Comparison of ENCODE assay signal across 8 cellular contexts in the genomic region with DNA sequence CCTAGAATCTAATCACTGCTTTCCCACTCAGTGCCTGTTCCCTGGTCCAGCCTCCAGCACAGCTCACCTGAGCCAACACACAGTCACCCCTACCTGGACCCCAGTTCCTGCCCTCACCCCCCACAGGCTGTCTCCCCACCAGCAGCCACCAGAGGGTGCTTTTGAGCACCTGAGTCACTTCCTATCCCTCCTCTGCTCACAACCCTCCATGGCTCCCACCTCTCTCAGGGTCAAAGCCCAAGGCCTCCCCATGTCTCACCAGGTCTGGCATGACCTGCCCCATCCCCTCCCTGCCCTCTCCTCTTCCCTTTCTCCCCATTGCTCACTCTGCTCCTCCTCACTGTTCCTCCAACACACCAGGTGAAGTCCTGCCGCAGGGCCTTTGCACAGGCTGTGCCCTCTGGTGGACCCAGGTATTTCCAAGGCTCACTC. TPM values are rescaled to one million over a fixed set of nuclear protein-coding genes. Genes with fewer than 3 reads are reported as not detected.
DNase-seq lines count a peak whose midpoint lies in the region; ATAC-seq and TF ChIP-seq lines count a peak whose summit lies in the region.

No MANE protein-coding gene starts in this region.

- POLR2A ChIA-PET in IMR-90 (lab: Charles Lee; ENCODE audit: unreplicated experiment) = no interaction called here
- POLR2A ChIA-PET in activated CD8-positive, alpha-beta T cell treated with anti-CD3 and anti-CD28 coated beads, Interleukin-2, amount 10 ng/mL, durations not matched to agents 7 days and 5 days (lab: Charles Lee) = no interaction called here

- H2BK120ac ChIP-seq in IMR-90 (ENCODE audit: low read depth, low read length) = no peak overlapping the region

- TF ChIP-seq POLR2A in IMR-90 (IDR thresholded peaks at IDR 0.05; ENCODE audit: low read depth, low read length) (no peak), erythroblast (IDR thresholded peaks at IDR 0.05; ENCODE audit: low read length) (no peak), lower leg skin (IDR thresholded peaks at IDR 0.05) (no peak)

- H3K4me2 ChIP-seq in IMR-90 (ENCODE audit: low read depth, low read length) = no peak overlapping the region

- H3K36me3 ChIP-seq in BE2C = no peaks in the 10 kb centered on the region
- no peaks in the 10 kb centered on the region for H3K36me3 ChIP-seq in IMR-90 (ENCODE audit: control insufficient read depth, insufficient read depth, low read length)

- peak; percentile 54 for DNase-seq in BE2C
- no peak for DNase-seq in IMR-90
- peak; percentile 74 for DNase-seq in activated CD8-positive, alpha-beta T cell treated with anti-CD3 and anti-CD28 coated beads, Interleukin-2, amount 10 ng/mL, durations not matched to agents 7 days and 5 days
- DNase-seq in erythroblast (lab: John Stamatoyannopoulos, UW) = peak; percentile 38 to 60
- peak; percentile 56 for DNase-seq in stimulated activated CD4-positive, alpha-beta T cell treated with anti-CD3 and anti-CD28 coated beads, Interleukin-12 subunit alpha, Interleukin-12 subunit beta, amount 100 ng/mL, for 4 hours
- no peak for DNase-seq in lower leg skin (ENCODE audit: low spot score in 2 of 2)
- DNase-seq in NCI-H1436 treated with DMSO at 0.1 percent for 48 hours (lab: John Stamatoyannopoulos, UW) = no peak
- DNase-seq in midbrain (lab: John Stamatoyannopoulos, UW) = no peak

- intact Hi-C loops in IMR-90 (cut with micrococcal nuclease) = loop anchor here (10.0 kb wide), 1 partner anchor 304 kb away; no protein-coding TSS in a partner anchor
- intact Hi-C loops in lower leg skin (cut with DNase I; ENCODE audit: low total_unique reads) = loop anchor here (5.0 kb wide), 2 partner anchors 57 to 72 kb away; no protein-coding TSS in a partner anchor

- no peak overlapping the region for H3K4ac ChIP-seq in IMR-90 (ENCODE audit: low read depth, low read length)

- no peaks in the 10 kb centered on the region for H3K9me1 ChIP-seq in IMR-90 (ENCODE audit: insufficient read depth, low read length)

- H3K9me3 Mint-ChIP-seq in activated CD8-positive, alpha-beta T cell treated with anti-CD3 and anti-CD28 coated beads, Interleukin-2, amount 10 ng/mL, durations not matched to agents 7 days and 5 days (ENCODE audit: insufficient read depth) = no peaks in the 10 kb centered on the region

- H3K23ac ChIP-seq in IMR-90 (ENCODE audit: low read depth, low read length) = no peak overlapping the region

- H3K4me3 ChIP-seq in BE2C (ENCODE audit: low read depth, low read length) (no peak overlapping the region), IMR-90 (ENCODE audit: insufficient read depth, low read depth, low read length) (no peak overlapping the region), lower leg skin (ENCODE audit: low read depth, poor library complexity, severe bottlenecking) (no peak overlapping the region)

- H3K27ac ChIP-seq in IMR-90 (ENCODE audit: insufficient read depth, low read length) = no peak overlapping the region

- H4K20me1 ChIP-seq in IMR-90 (ENCODE audit: insufficient read depth, low read length) = no peaks in the 10 kb centered on the region

- WGBS in IMR-90 (ENCODE audit: extremely low coverage in 2 of 2, insufficient read length in 1 of 2), 2 experiments = 100% methylated on average over 1 of the region's 1 CpG; no CpG with 5 or more reads in 1 of the 2 experiments
- 96 to 100% methylated on average over 1 of the region's 1 CpG for WGBS in lower leg skin, 2 donors

- CTCF ChIA-PET in IMR-90 (lab: Yijun Ruan, JAX) = interaction anchor here (2.6 kb wide), 1 partner anchor 60 kb away, joined by 17 read pairs; a partner anchor contains a TSS
- CTCF ChIA-PET in activated CD8-positive, alpha-beta T cell treated with anti-CD3 and anti-CD28 coated beads, Interleukin-2, amount 10 ng/mL, durations not matched to agents 7 days and 5 days (lab: Charles Lee) = interaction anchor here (12.2 kb wide), 1 partner anchor 59 kb away, joined by 179 read pairs; a partner anchor contains a TSS

- H3K18ac ChIP-seq in IMR-90 (ENCODE audit: low read depth, low read length) = no peak overlapping the region

- BruUV-seq in IMR-90 (replicated peaks; lab: Mats Ljungman, UMichigan) = no TSS peak

- H3K9ac ChIP-seq in IMR-90 (ENCODE audit: low read depth, low read length) = no peak overlapping the region

- H3K4me1 ChIP-seq in BE2C (no peaks in the 10 kb centered on the region), IMR-90 (ENCODE audit: control insufficient read depth, insufficient read depth, low read length) (peaks cover 2% of the 10 kb centered on the region; the same call in 1 of the 2 replicates)

- no peak overlapping the region for H4K5ac ChIP-seq in IMR-90 (ENCODE audit: low read depth, low read length)

- dilution Hi-C loops in IMR-90 (cut with HindIII; ENCODE audit: low sequenced_read_pairs, unreplicated experiment) = no loop called here

- H3K36me3 Mint-ChIP-seq in activated CD8-positive, alpha-beta T cell treated with anti-CD3 and anti-CD28 coated beads, Interleukin-2, amount 10 ng/mL, durations not matched to agents 7 days and 5 days (ENCODE audit: low read depth) = no peaks in the 10 kb centered on the region

- no peak overlapping the region for H3K4me3 Mint-ChIP-seq in activated CD8-positive, alpha-beta T cell treated with anti-CD3 and anti-CD28 coated beads, Interleukin-2, amount 10 ng/mL, durations not matched to agents 7 days and 5 days

- no peak overlapping the region for H2AK5ac ChIP-seq in IMR-90 (ENCODE audit: low read depth, low read length)

- H2AFZ ChIP-seq in IMR-90 (replicated peaks; ENCODE audit: low read length, poor library complexity) = peak overlapping the region; percentile 33

- TF ChIP-seq RAD21 in IMR-90 (IDR thresholded peaks at IDR 0.05; ENCODE audit: low read length) = peak; percentile 18

- H3K27me3 Mint-ChIP-seq in activated CD8-positive, alpha-beta T cell treated with anti-CD3 and anti-CD28 coated beads, Interleukin-2, amount 10 ng/mL, durations not matched to agents 7 days and 5 days (ENCODE audit: low read depth) = peaks cover 4% of the 10 kb centered on the region

- H4K8ac ChIP-seq in IMR-90 (ENCODE audit: low read depth in 2 of 2, low read length in 2 of 2) = no peak overlapping the region

- no peaks in the 10 kb centered on the region for H3K79me1 ChIP-seq in IMR-90 (ENCODE audit: low read depth in 1 of 2, low read length in 2 of 2)

- H3K27ac Mint-ChIP-seq in activated CD8-positive, alpha-beta T cell treated with anti-CD3 and anti-CD28 coated beads, Interleukin-2, amount 10 ng/mL, durations not matched to agents 7 days and 5 days = no peak overlapping the region

- H3K4me1 Mint-ChIP-seq in activated CD8-positive, alpha-beta T cell treated with anti-CD3 and anti-CD28 coated beads, Interleukin-2, amount 10 ng/mL, durations not matched to agents 7 days and 5 days (ENCODE audit: low read depth) = peaks cover 13% of the 10 kb centered on the region

- no peak overlapping the region for H4K91ac ChIP-seq in IMR-90 (ENCODE audit: insufficient read depth, low read depth, low read length)

- in situ Hi-C loops in IMR-90 (cut with MboI; ENCODE audit: low sequenced_read_pairs) = loop anchor here (5.0 kb wide), 1 partner anchor 62 kb away; a partner anchor contains a TSS

- peak; percentile 60 for TF ChIP-seq CTCF in BE2C (IDR thresholded peaks at IDR 0.05; ENCODE audit: low read depth, low read length)
- TF ChIP-seq CTCF in IMR-90 (conservative IDR thresholded peaks at IDR 0.05; ENCODE audit: low read depth, low read length) = peak; percentile 39; the same call in 1 of the 2 replicates
- no peak for TF ChIP-seq CTCF in lower leg skin (IDR thresholded peaks at IDR 0.05)

- H2AK9ac ChIP-seq in IMR-90 (replicated peaks; ENCODE audit: low read depth, low read length, poor library complexity) = no peak overlapping the region

- H3K27me3 ChIP-seq in BE2C = no peaks in the 10 kb centered on the region
- H3K27me3 ChIP-seq in IMR-90 (ENCODE audit: control insufficient read depth, insufficient read depth, low read length) = peaks cover 4% of the 10 kb centered on the region

- H2BK20ac ChIP-seq in IMR-90 (ENCODE audit: low read depth, low read length) = no peak overlapping the region

- H2BK5ac ChIP-seq in IMR-90 (ENCODE audit: low read depth, low read length, poor library complexity, severe bottlenecking) = no peak overlapping the region

- ATAC-seq in IMR-90 (ENCODE audit: low read depth) = no peak
- ATAC-seq in activated CD8-positive, alpha-beta T cell treated with anti-CD3 and anti-CD28 coated beads, Interleukin-2, amount 10 ng/mL, durations not matched to agents 7 days and 5 days = peak; percentile 73

- H2BK15ac ChIP-seq in IMR-90 (ENCODE audit: low read depth, low read length) = no peak overlapping the region

- H3K56ac ChIP-seq in IMR-90 (ENCODE audit: extremely low read depth, insufficient read depth, low read length) = no peak overlapping the region

- H3K9me3 ChIP-seq in BE2C (no peaks in the 10 kb centered on the region), IMR-90 (ENCODE audit: control insufficient read depth, insufficient read depth, low read length) (no peaks in the 10 kb centered on the region)

- no peak overlapping the region for H3K14ac ChIP-seq in IMR-90 (replicated peaks; ENCODE audit: low read depth, low read length)

TF ChIP-seq in IMR-90, 13 proteins besides CTCF, POLR2A, EP300 and RAD21:
- TF ChIP-seq SMC3 (IDR thresholded peaks at IDR 0.05; ENCODE audit: low read depth, low read length) = peak; percentile 35; the same call in 1 of the 2 replicates
- TF ChIP-seq FOS (IDR thresholded peaks at IDR 0.05; ENCODE audit: low read depth, low read length) = no peak
TF ChIP-seq in IMR-90: peak in this region for 1.

RNA-seq across cellular contexts. Expression of a gene that starts 7.1 kb away (rescaled TPM):
- 108 TPM for polyA plus RNA-seq in BE2C (2012; ENCODE audit: insufficient read depth, insufficient read length, low read depth)
- total RNA-seq in IMR-90 (2012; rRNA removed) (12.2 and 12.4 TPM in 2 replicates), lower leg skin (100 to 1,000 TPM in 1 of 4 donors, 10 to 100 TPM in 3; 76.7 to 125 (median 86.6) TPM)
- 33.0 and 37.3 TPM in 2 replicates for polyA plus RNA-seq in IMR-90 (2012; rRNA removed)
- polyA plus RNA-seq in IMR-90 (2012; cell fraction: cytosol; rRNA removed) = 27.1 and 46.5 TPM in 2 replicates
- polyA plus RNA-seq in IMR-90 (2012; cell fraction: nucleus; rRNA removed; ENCODE audit: low replicate concordance) = 36.9 and 57.3 TPM in 2 replicates
- total RNA-seq in activated CD8-positive, alpha-beta T cell treated with anti-CD3 and anti-CD28 coated beads, Interleukin-2, amount 10 ng/mL, durations not matched to agents 7 days and 5 days = 100 to 1,000 TPM in 1 of 2 experiments, 10 to 100 TPM in 1; 99.2 to 103 TPM

Comparison
In these comparisons a context has a peak if more than half of its experiments do, and no peak if none do; other contexts are left out.
1. DNase-seq: peak in BE2C (single experiment), activated CD8-positive, alpha-beta T cell treated with anti-CD3 and anti-CD28 coated beads, Interleukin-2, amount 10 ng/mL, durations not matched to agents 7 days and 5 days (single experiment), erythroblast (2 of 2) and stimulated activated CD4-positive, alpha-beta T cell treated with anti-CD3 and anti-CD28 coated beads, Interleukin-12 subunit alpha, Interleukin-12 subunit beta, amount 100 ng/mL, for 4 hours (single experiment); none in IMR-90 (single experiment), lower leg skin (0 of 2), NCI-H1436 treated with DMSO at 0.1 percent for 48 hours (single experiment) and midbrain (single experiment).
2. CTCF ChIP-seq: peak in BE2C (single experiment) and IMR-90 (single experiment); none in lower leg skin (0 of 3).